In the genomic region with DNA sequence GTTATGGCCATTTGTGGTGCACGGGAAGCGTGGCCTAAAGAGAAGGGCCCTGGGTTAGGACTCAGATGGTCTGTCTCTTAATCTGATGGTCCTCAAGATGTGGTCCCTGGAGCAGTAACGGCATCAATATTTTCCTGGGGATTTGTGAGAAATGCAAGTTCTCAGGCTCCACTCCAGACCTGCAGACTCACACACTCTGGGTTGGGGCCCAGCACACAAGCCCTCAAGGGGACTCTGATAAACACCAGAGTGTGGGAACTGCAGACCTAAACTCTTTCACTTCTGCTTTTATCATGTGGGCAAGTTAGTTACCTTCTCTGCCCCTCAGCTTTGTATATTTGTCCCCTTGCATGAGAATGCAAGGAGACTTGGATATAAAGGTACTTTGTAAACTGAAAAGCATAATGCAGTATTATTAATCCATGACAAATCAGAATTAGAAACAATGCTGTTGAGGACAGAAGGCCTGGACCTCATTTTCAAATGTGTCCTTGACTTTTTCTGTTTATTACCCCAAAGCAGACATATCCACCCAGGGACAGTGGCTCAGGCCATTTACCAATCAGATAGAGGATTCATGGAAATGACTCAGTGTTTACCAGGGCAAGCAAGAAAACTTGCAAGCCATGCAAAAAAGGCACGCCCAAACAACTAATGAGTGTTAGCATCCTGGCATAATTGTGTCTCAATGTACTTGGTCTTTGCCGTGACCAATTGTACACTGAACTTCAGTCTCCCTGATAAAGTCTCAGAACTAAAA, we compare ENCODE assay signal across 12 cellular contexts.
DNase-seq lines count a peak whose midpoint lies in the region; ATAC-seq and TF ChIP-seq lines count a peak whose summit lies in the region.
"Had no signal": no experiment of that assay in that cellular context is flagged by ENCODE, and none has a peak within 500 bp of the region (broad histone marks: within the 10 kb centered on the region; RNA-seq: fewer than 3 reads in every experiment).

No MANE protein-coding gene starts in this region.

- H3K27me3 ChIP-seq in body of pancreas: no peaks in the 10 kb centered on the region

- no peaks in the 10 kb centered on the region for H3K9me3 ChIP-seq in body of pancreas
- H3K9me3 ChIP-seq: prostate gland had no signal

- H3K4me3 ChIP-seq in body of pancreas: no peak overlapping the region
- H3K4me3 ChIP-seq: prostate gland had no signal

- WGBS in body of pancreas, 2 donors: 76 to 77% methylated on average over 5 of the region's 5 CpGs

- H3K36me3 ChIP-seq in body of pancreas (replicated peaks in 1 of 2; ENCODE audit: insufficient read depth in 1 of 2, low read depth in 2 of 2): no peaks in the 10 kb centered on the region
- H3K36me3 ChIP-seq: prostate gland had no signal

- no peaks in the 10 kb centered on the region for H3K4me1 ChIP-seq in body of pancreas
- H3K4me1 ChIP-seq: prostate gland had no signal

- TF ChIP-seq CTCF in body of pancreas (IDR thresholded peaks at IDR 0.05): no peak

- H3K36me3 Mint-ChIP-seq in stimulated activated memory B cell treated with anti-CD40 and anti-IgM and Interleukin-4, amounts not matched to agents 10 μg/mL and 1 μg/mL and 100 μg/mL, for 72 hours: no peaks in the 10 kb centered on the region
- H3K36me3 Mint-ChIP-seq: activated naive CD4-positive, alpha-beta T cell treated with anti-CD3 and anti-CD28 coated beads, Interleukin-2, amount 50 U/mL, for 24 hours had no signal

- no peaks in the 10 kb centered on the region for H3K9me3 Mint-ChIP-seq in stimulated activated memory B cell treated with anti-CD40 and anti-IgM and Interleukin-4, amounts not matched to agents 10 μg/mL and 1 μg/mL and 100 μg/mL, for 72 hours

- DNase-seq in NCI-H748 (lab: John Stamatoyannopoulos, UW; ENCODE audit: unreplicated experiment) (peak; percentile 20), NCI-H748 treated with DMSO at 0.1 percent for 48 hours (lab: John Stamatoyannopoulos, UW) (no peak), body of pancreas (no peak), kidney glomerular epithelial cell (lab: John Stamatoyannopoulos, UW) (no peak), globus pallidus (ENCODE audit: low spot score) (no peak)
- DNase-seq: GDM1, NCI-H524 treated with DMSO at 0.1 percent for 48 hours had no signal

- H3K4me1 Mint-ChIP-seq in stimulated activated memory B cell treated with anti-CD40 and anti-IgM and Interleukin-4, amounts not matched to agents 10 μg/mL and 1 μg/mL and 100 μg/mL, for 72 hours: peaks cover 18% of the 10 kb centered on the region
- H3K4me1 Mint-ChIP-seq: activated naive CD4-positive, alpha-beta T cell treated with anti-CD3 and anti-CD28 coated beads, Interleukin-2, amount 50 U/mL, for 24 hours had no signal

- no peak for TF ChIP-seq POLR2A in body of pancreas (IDR thresholded peaks at IDR 0.05)

- ATAC-seq in HG02623 (IDR thresholded peaks at IDR 0.05; ENCODE audit: unreplicated experiment): peak; percentile 99
- ATAC-seq in HG03469 (IDR thresholded peaks at IDR 0.05; ENCODE audit: unreplicated experiment): peak; percentile 94
- ATAC-seq in stimulated activated memory B cell treated with anti-CD40 and anti-IgM and Interleukin-4, amounts not matched to agents 10 μg/mL and 1 μg/mL and 100 μg/mL, for 72 hours: peak; percentile 98
- no peak for ATAC-seq in body of pancreas

- no peaks in the 10 kb centered on the region for H3K27me3 Mint-ChIP-seq in stimulated activated memory B cell treated with anti-CD40 and anti-IgM and Interleukin-4, amounts not matched to agents 10 μg/mL and 1 μg/mL and 100 μg/mL, for 72 hours

- intact Hi-C loops in body of pancreas (cut with DNase I): no loop called here

- no peak overlapping the region for H3K4me3 Mint-ChIP-seq in stimulated activated memory B cell treated with anti-CD40 and anti-IgM and Interleukin-4, amounts not matched to agents 10 μg/mL and 1 μg/mL and 100 μg/mL, for 72 hours
- H3K4me3 Mint-ChIP-seq: activated naive CD4-positive, alpha-beta T cell treated with anti-CD3 and anti-CD28 coated beads, Interleukin-2, amount 50 U/mL, for 24 hours had no signal

- H3K27ac Mint-ChIP-seq in stimulated activated memory B cell treated with anti-CD40 and anti-IgM and Interleukin-4, amounts not matched to agents 10 μg/mL and 1 μg/mL and 100 μg/mL, for 72 hours: no peak overlapping the region
- H3K27ac Mint-ChIP-seq: activated naive CD4-positive, alpha-beta T cell treated with anti-CD3 and anti-CD28 coated beads, Interleukin-2, amount 50 U/mL, for 24 hours had no signal

- no peak overlapping the region for H3K27ac ChIP-seq in body of pancreas
- H3K27ac ChIP-seq: prostate gland had no signal
